ENCODE assay signal across 6 cellular contexts in genomic region chr12:65689508-65689907, GRCh38.
"Had no signal": no experiment of that assay in that cellular context is flagged by ENCODE, and none has a peak within 500 bp of the region (broad histone marks: within the 10 kb centered on the region; RNA-seq: fewer than 3 reads in every experiment).

No MANE protein-coding gene starts in this region.

- H3K4me3 ChIP-seq: K562 had no signal

- DNase-seq: IMR-90, KBM-7, KG1 had no signal

- H3K27ac ChIP-seq: HL-60, KMS-11 had no signal
